9 cellular contexts compared by ENCODE assay signal in the genomic region with DNA sequence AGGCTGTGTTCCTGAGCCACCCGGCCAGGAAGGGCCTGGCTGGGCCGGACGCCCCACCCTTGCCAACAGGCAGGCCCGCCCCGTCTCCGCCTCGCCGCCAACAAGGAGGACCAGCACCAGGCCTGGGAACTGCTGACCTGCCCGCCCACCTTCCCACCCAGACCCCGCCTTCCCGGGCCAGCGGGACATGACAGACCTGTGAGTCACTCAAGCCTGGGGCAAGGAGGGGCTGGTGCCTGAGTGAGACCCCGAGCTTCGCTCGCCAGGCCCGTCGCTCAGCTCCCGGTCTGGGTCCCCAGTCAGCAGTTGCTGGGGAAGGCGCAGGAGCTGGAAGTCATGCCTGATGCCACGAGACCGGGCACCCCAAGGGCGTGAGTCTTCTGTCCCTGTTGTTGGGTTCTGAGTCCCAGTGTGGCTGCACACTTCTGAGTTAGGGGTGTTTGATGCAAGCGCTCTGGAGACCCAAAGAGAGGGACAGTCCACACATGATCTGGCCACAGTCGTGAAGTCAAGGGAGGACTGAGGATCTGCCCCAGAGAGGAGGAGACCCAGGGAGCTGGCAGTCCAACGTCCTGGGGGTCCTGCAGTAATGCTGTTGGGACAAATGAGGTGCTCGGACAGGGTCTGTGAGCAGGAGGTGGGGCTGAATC. TPM values are rescaled to one million over a fixed set of nuclear protein-coding genes. Genes with fewer than 3 reads are reported as not detected.
DNase-seq lines count a peak whose midpoint lies in the region; ATAC-seq, FAIRE-seq and TF ChIP-seq lines count a peak whose summit lies in the region.
"Had no signal": no experiment of that assay in that cellular context is flagged by ENCODE, and none has a peak within 500 bp of the region (broad histone marks: within the 10 kb centered on the region; RNA-seq: fewer than 3 reads in every experiment).

A gene with protein sequence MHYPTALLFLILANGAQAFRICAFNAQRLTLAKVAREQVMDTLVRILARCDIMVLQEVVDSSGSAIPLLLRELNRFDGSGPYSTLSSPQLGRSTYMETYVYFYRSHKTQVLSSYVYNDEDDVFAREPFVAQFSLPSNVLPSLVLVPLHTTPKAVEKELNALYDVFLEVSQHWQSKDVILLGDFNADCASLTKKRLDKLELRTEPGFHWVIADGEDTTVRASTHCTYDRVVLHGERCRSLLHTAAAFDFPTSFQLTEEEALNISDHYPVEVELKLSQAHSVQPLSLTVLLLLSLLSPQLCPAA (minus strand): TSS at position 33 of the 650 bp plus-strand sequence. CDS start 3,686 bp downstream, outside the sequence.

- no peak within 1 kb of the TSS for H4K91ac ChIP-seq in H1 (replicated peaks; ENCODE audit: insufficient read length, low read length)

- 34% methylated on average over 13 of the region's 26 CpGs; no CpG with 5 or more reads in 1 of the 2 experiments for WGBS in H1 (ENCODE audit: extremely low coverage in 1 of 2, insufficient coverage in 1 of 2, insufficient read length in 1 of 2, insufficient replicate concordance in 2 of 2, low coverage in 1 of 2, low lambda C conversion rate in 2 of 2, missing lambda C conversion rate in 1 of 2), 2 experiments

- DNase-seq in Calu3, result peak; percentile 95
- peak; percentile 79 for DNase-seq in HCEC 1CT
- peak; percentile 67 to 83 for DNase-seq in SW 1271 (lab: John Stamatoyannopoulos, UW)
- DNase-seq in H1 (ENCODE audit: low read depth in 1 of 2, low spot score in 2 of 2), result peak; percentile 81 to 87
- DNase-seq in memory B cell (ENCODE audit: low spot score in 2 of 2), result no peak
- DNase-seq in type B pancreatic cell (ENCODE audit: extremely low spot score, unreplicated experiment), result no peak
- no peak for DNase-seq in NCI-H69 (lab: John Stamatoyannopoulos, UW)

- H3K27ac Mint-ChIP-seq in Calu3 (ENCODE audit: unreplicated experiment) (peak within 1 kb of the TSS; percentile 72), memory B cell (peak within 1 kb of the TSS; percentile 52), type B pancreatic cell (peak within 1 kb of the TSS; percentile 62)

- H2BK12ac ChIP-seq in H1 (ENCODE audit: low read depth, low read length), result no peak within 1 kb of the TSS

- H3K4ac ChIP-seq in H1 (replicated peaks; ENCODE audit: insufficient read length, low read depth, low read length), result no peak within 1 kb of the TSS

- no peak within 1 kb of the TSS for H4K8ac ChIP-seq in H1 (ENCODE audit: extremely low read depth, insufficient read depth, low read length)

- H3K9ac ChIP-seq in H1 (replicated peaks in 1 of 4; ENCODE audit: extremely low read depth in 1 of 4, low read depth in 3 of 4, low read length in 3 of 4), result no peak within 1 kb of the TSS; a peak in 3 of 7 replicates

- H3K4me3 ChIP-seq in H1 (ENCODE audit: extremely low read depth in 1 of 4, insufficient read depth in 2 of 4, low read depth in 3 of 4, low read length in 4 of 4), result peak within 1 kb of the TSS; percentile 7 to 52 (median 22); a peak in 6 of 8 replicates
- H3K4me3 ChIP-seq: SK-N-MC had no signal

- H3K23ac ChIP-seq in H1 (ENCODE audit: insufficient read length), result no peak within 1 kb of the TSS

- H3K36me3 Mint-ChIP-seq in Calu3 (ENCODE audit: insufficient read depth, unreplicated experiment), result peaks cover 56% of the 10 kb centered on the region
- peaks cover 4% of the 10 kb centered on the region for H3K36me3 Mint-ChIP-seq in memory B cell
- H3K36me3 Mint-ChIP-seq in type B pancreatic cell, result no peaks in the 10 kb centered on the region

- no peak within 1 kb of the TSS for H2BK20ac ChIP-seq in H1 (ENCODE audit: low read length)

- no peaks in the 10 kb centered on the region for H3K23me2 ChIP-seq in H1 (ENCODE audit: low read depth, low read length)

- peaks cover 0 to 5% (median 0%) of the 10 kb centered on the region in 4 experiments; a peak in 1 of 8 replicates for H3K36me3 ChIP-seq in H1 (ENCODE audit: control insufficient read depth in 2 of 4, insufficient read depth in 4 of 4, low read length in 3 of 4)

- TF ChIP-seq RAD21 in H1 (IDR thresholded peaks at IDR 0.05 in 1 of 2, conservative IDR thresholded peaks at IDR 0.05 in 1 of 2; ENCODE audit: low read depth in 2 of 2, low read length in 2 of 2), result no peak

- CTCF ChIA-PET in Calu3 (lab: Charles Lee), result interaction anchor here (1.0 to 2.0 kb wide), 2 partner anchors 14 to 36 kb away, joined by 3 to 7 read pairs; no protein-coding TSS in a partner anchor
- CTCF ChIA-PET in H1 (lab: Charles Lee; ENCODE audit: partially characterized antibody), result interaction anchor here (0.7 to 2.3 kb wide), 5 partner anchors 11 to 486 kb away, joined by 3 to 10 read pairs (median 3); partner anchors contain the start of genes FLNA and RPL10

- no TSS peak for BruUV-seq in Calu3 (replicated peaks; lab: Mats Ljungman, UMichigan)

- no peak within 1 kb of the TSS for H4K5ac ChIP-seq in H1 (ENCODE audit: insufficient read length, low read depth, low read length)

- H3K27me3 Mint-ChIP-seq in Calu3 (ENCODE audit: unreplicated experiment) (no peaks in the 10 kb centered on the region), memory B cell (no peaks in the 10 kb centered on the region), type B pancreatic cell (no peaks in the 10 kb centered on the region)

- H3K27ac ChIP-seq in H1 (ENCODE audit: low read depth, low read length), result 0 out of 2 replicates have a peak within 1 kb of the TSS, but pooled peaks have one; percentile 36
- H3K27ac ChIP-seq: SK-N-MC had no signal

- no peak within 1 kb of the TSS for H2BK120ac ChIP-seq in H1 (replicated peaks; ENCODE audit: low read depth, low read length)

- ATAC-seq in memory B cell (ENCODE audit: low read depth), result no peak
- ATAC-seq in GM18498 (IDR thresholded peaks at IDR 0.05; ENCODE audit: unreplicated experiment), result no peak

- H3K9me3 Mint-ChIP-seq in Calu3 (ENCODE audit: low read depth, unreplicated experiment) (no peaks in the 10 kb centered on the region), memory B cell (no peaks in the 10 kb centered on the region), type B pancreatic cell (no peaks in the 10 kb centered on the region)

- no peak within 1 kb of the TSS for H2AFZ ChIP-seq in H1 (ENCODE audit: low read length)

- H2AK5ac ChIP-seq in H1 (ENCODE audit: low read depth, low read length), result no peak within 1 kb of the TSS

- H3K18ac ChIP-seq in H1 (ENCODE audit: extremely low read depth, low read length), result no peak within 1 kb of the TSS

- intact Hi-C loops in Calu3 (cut with micrococcal nuclease; ENCODE audit: unreplicated experiment), result loop anchor here (5.0 kb wide), 1 partner anchor 83 kb away; the partner anchor contains the start of gene SLC10A3

- no peaks in the 10 kb centered on the region for H4K20me1 ChIP-seq in H1 (replicated peaks in 1 of 2; ENCODE audit: control insufficient read depth in 1 of 2, insufficient read depth in 2 of 2, low read length in 2 of 2)

- H3K4me1 Mint-ChIP-seq in Calu3 (ENCODE audit: low read depth, unreplicated experiment), result peaks cover 19% of the 10 kb centered on the region
- H3K4me1 Mint-ChIP-seq in memory B cell, result peaks cover 12% of the 10 kb centered on the region
- no peaks in the 10 kb centered on the region for H3K4me1 Mint-ChIP-seq in type B pancreatic cell (ENCODE audit: unreplicated experiment)

- H2BK15ac ChIP-seq in H1 (ENCODE audit: low read length), result no peak within 1 kb of the TSS

- peak within 1 kb of the TSS; percentile 64 to 66 for H3K4me2 ChIP-seq in H1 (ENCODE audit: insufficient read depth in 1 of 2, low read depth in 2 of 2, low read length in 2 of 2)

- no peaks in the 10 kb centered on the region for H3K79me1 ChIP-seq in H1 (ENCODE audit: low read depth, low read length)

- TF ChIP-seq EP300 in H1 (IDR thresholded peaks at IDR 0.05; ENCODE audit: borderline replicate concordance in 1 of 2, low read depth in 2 of 2, low read length in 2 of 2), result no peak

- no peaks in the 10 kb centered on the region for H3K9me3 ChIP-seq in H1 (ENCODE audit: insufficient read depth in 2 of 2, low read depth in 1 of 2, low read length in 1 of 2)

- POLR2A ChIA-PET in H1 (lab: Charles Lee; ENCODE audit: partially characterized antibody), result interaction anchor here (0.7 to 6.4 kb wide), 8 partner anchors 10 to 440 kb away, joined by 3 to 124 read pairs (median 4); partner anchors contain the start of genes ATP6AP1, EMD, RPL10 and SLC10A3

- H2BK5ac ChIP-seq in H1 (ENCODE audit: low read depth, low read length), result peak within 1 kb of the TSS; percentile 32; the same call in 1 of the 2 replicates

- FAIRE-seq in H1 (lab: Jason Lieb, UNC), result peak; percentile 57

- H3K14ac ChIP-seq in H1 (ENCODE audit: insufficient read length), result no peak within 1 kb of the TSS

- H3K4me3 Mint-ChIP-seq in Calu3 (ENCODE audit: low read depth, unreplicated experiment) (peak within 1 kb of the TSS; percentile 81), memory B cell (peak within 1 kb of the TSS; percentile 78), type B pancreatic cell (peak within 1 kb of the TSS; percentile 39)

- TF ChIP-seq CTCF in Calu3 (IDR thresholded peaks at IDR 0.05; ENCODE audit: unreplicated experiment) (no peak), H1 (IDR thresholded peaks at IDR 0.05; ENCODE audit: control extremely low read depth in 1 of 3, insufficient read depth in 1 of 3, low read depth in 1 of 3, low read length in 3 of 3) (no peak), type B pancreatic cell (conservative IDR thresholded peaks at IDR 0.05) (no peak)

- no peaks in the 10 kb centered on the region for H3K27me3 ChIP-seq in H1 (replicated peaks in 1 of 4; ENCODE audit: control insufficient read depth in 3 of 4, extremely low read depth in 1 of 4, insufficient read depth in 3 of 4, low read length in 3 of 4)

- no peak within 1 kb of the TSS for H3K56ac ChIP-seq in H1 (replicated peaks; ENCODE audit: insufficient read length, low read depth, low read length)

- H3K4me1 ChIP-seq in H1 (replicated peaks in 1 of 4; ENCODE audit: control insufficient read depth in 3 of 4, insufficient read depth in 4 of 4, low read length in 3 of 4), result peaks cover 2 to 11% (median 3%) of the 10 kb centered on the region in 4 experiments; a peak in 4 of 7 replicates

- H3K79me2 ChIP-seq in H1 (ENCODE audit: control insufficient read depth in 1 of 2, insufficient read depth in 2 of 2, low read length in 2 of 2), result no peaks in the 10 kb centered on the region

- no peak for TF ChIP-seq POLR2A in H1 (IDR thresholded peaks at IDR 0.05; ENCODE audit: control extremely low read depth in 1 of 2, low read depth in 2 of 2, low read length in 2 of 2)

RNA-seq across cellular contexts. Expression of the gene that starts here (rescaled TPM):
- total RNA-seq in Calu3 (2022), result 28.8 and 30.6 TPM in 2 replicates
- total RNA-seq in H1 (2021; fragmentation: NEBNext Ultra II Directional; extraction: Animal tissue kit (Norgen Biotek cat#: 25700)), result 8.7 and 10.3 TPM in 2 replicates
- 30.0 and 30.4 TPM in 2 replicates for polyA plus RNA-seq in H1 (2011; rRNA removed)
- polyA plus RNA-seq in H1 (2011; cell fraction: cytosol; rRNA removed), result 20.6 TPM
- 28.3 TPM for polyA plus RNA-seq in H1 (2011; cell fraction: nucleus; rRNA removed)
- polyA plus RNA-seq in H1 (2012, experiment 1 of 2), result 9.6 to 18.4 TPM (median 16.1 TPM) in 4 replicates
- 12.0 TPM for polyA plus RNA-seq in H1 (2012, experiment 2 of 2)
- polyA plus RNA-seq in H1 (2013, experiment 1 of 2), result 9.0 TPM
- 9.1 TPM for polyA plus RNA-seq in H1 (2013, experiment 2 of 2)
- polyA minus RNA-seq in H1 (2011; rRNA and poly(A)+ RNA removed), result 11.0 and 12.5 TPM in 2 replicates
- polyA minus RNA-seq in H1 (2011; cell fraction: cytosol; rRNA and poly(A)+ RNA removed), result 10.4 TPM
- polyA minus RNA-seq in H1 (2011; cell fraction: nucleus; rRNA and poly(A)+ RNA removed), result 7.4 TPM
- total RNA-seq in type B pancreatic cell (ENCODE audit: low replicate concordance), result 13.3 and 14.4 TPM in 2 replicates

Comparison
In these comparisons a context has a peak if more than half of its experiments do, and no peak if none do; other contexts are left out.
1. DNase-seq: peak in Calu3 (single experiment), HCEC 1CT (single experiment), SW 1271 (2 of 2) and H1 (2 of 2); none in memory B cell (0 of 2), type B pancreatic cell (single experiment) and NCI-H69 (single experiment).
2. Peak in every context shown above with its lines, with median percentiles within 50 percentile points of each other: H3K27ac Mint-ChIP-seq and H3K4me3 Mint-ChIP-seq.